1 cellular context compared by ENCODE assay signal in the genomic region with DNA sequence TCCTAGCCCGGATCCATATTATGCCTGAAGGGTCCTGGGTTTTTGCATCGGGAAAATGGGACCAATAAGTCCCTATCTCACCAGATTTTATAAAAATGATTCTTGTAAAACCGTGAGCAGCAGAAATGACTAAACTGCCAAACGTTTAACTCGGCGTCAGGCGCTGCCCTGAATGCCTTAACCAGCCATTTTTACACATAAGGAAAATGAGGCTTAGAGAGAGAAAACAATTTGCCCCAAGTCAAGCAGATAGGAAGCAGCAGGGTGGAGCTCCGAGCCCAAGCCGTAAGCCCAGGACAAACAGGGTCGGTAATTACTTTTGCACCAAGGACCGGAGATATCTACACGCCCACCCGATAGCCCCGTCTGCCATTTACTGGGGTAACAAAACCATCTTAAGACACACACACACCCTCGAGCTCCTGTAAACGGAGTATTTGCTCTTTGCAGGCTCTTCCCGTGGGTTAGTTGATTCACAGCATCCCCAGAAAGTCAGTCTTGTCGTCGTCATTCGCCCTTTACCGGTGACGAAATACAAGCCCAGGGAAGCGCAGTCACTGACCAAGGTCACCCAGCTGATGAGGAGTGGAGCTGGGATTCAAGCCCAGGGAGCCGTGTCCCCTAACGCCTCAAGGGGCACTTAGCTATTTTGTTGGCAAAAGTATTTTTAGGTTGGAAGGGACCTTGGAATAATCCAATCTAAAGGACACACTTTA.
A peak's percentile ranks its signal among the peaks of the same experiment; 100 is the strongest.
TF ChIP-seq lines count a peak whose summit lies in the region.

No MANE protein-coding gene starts in this region.

TF ChIP-seq in HepG2, 621 proteins besides CTCF, POLR2A, EP300 and RAD21 (continues in another document):
- no peak for TF ChIP-seq FLYWCH1 (CRISPR knock-in tag; IDR thresholded peaks at IDR 0.05)
- no peak for TF ChIP-seq NKX3-1 (CRISPR knock-in tag; IDR thresholded peaks at IDR 0.05)
- TF ChIP-seq, protein P1, sequence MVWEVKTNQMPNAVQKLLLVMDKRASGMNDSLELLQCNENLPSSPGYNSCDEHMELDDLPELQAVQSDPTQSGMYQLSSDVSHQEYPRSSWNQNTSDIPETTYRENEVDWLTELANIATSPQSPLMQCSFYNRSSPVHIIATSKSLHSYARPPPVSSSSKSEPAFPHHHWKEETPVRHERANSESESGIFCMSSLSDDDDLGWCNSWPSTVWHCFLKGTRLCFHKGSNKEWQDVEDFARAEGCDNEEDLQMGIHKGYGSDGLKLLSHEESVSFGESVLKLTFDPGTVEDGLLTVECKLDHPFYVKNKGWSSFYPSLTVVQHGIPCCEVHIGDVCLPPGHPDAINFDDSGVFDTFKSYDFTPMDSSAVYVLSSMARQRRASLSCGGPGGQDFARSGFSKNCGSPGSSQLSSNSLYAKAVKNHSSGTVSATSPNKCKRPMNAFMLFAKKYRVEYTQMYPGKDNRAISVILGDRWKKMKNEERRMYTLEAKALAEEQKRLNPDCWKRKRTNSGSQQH (CRISPR knock-in tag; IDR thresholded peaks at IDR 0.05; ENCODE audit: low read depth) = no peak
- no peak for TF ChIP-seq PAF1 (CRISPR knock-in tag; IDR thresholded peaks at IDR 0.05)
- TF ChIP-seq, protein P2, sequence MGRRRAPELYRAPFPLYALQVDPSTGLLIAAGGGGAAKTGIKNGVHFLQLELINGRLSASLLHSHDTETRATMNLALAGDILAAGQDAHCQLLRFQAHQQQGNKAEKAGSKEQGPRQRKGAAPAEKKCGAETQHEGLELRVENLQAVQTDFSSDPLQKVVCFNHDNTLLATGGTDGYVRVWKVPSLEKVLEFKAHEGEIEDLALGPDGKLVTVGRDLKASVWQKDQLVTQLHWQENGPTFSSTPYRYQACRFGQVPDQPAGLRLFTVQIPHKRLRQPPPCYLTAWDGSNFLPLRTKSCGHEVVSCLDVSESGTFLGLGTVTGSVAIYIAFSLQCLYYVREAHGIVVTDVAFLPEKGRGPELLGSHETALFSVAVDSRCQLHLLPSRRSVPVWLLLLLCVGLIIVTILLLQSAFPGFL (CRISPR knock-in tag; IDR thresholded peaks at IDR 0.05) = no peak
- peak; percentile 58; the same call in 1 of the 2 replicates for TF ChIP-seq ZNF709 (CRISPR knock-in tag; IDR thresholded peaks at IDR 0.05)
- 0 out of 2 replicates have a peak, but pooled peaks have one; percentile 2 for TF ChIP-seq ZNF337 (CRISPR knock-in tag; IDR thresholded peaks at IDR 0.05; ENCODE audit: borderline replicate concordance, low read depth)
- TF ChIP-seq ARID2 (CRISPR knock-in tag; IDR thresholded peaks at IDR 0.05; ENCODE audit: borderline replicate concordance) = no peak
- TF ChIP-seq ZNF317 (CRISPR knock-in tag; IDR thresholded peaks at IDR 0.05) = peak; percentile 64; the same call in 1 of the 2 replicates
- TF ChIP-seq, protein P3, sequence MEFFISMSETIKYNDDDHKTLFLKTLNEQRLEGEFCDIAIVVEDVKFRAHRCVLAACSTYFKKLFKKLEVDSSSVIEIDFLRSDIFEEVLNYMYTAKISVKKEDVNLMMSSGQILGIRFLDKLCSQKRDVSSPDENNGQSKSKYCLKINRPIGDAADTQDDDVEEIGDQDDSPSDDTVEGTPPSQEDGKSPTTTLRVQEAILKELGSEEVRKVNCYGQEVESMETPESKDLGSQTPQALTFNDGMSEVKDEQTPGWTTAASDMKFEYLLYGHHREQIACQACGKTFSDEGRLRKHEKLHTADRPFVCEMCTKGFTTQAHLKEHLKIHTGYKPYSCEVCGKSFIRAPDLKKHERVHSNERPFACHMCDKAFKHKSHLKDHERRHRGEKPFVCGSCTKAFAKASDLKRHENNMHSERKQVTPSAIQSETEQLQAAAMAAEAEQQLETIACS (CRISPR knock-in tag; IDR thresholded peaks at IDR 0.05) = no peak
- no peak for TF ChIP-seq FOXO1 (CRISPR knock-in tag; IDR thresholded peaks at IDR 0.05)
- TF ChIP-seq FOXP1 (IDR thresholded peaks at IDR 0.05) = no peak
- TF ChIP-seq FOXP1 (CRISPR knock-in tag; IDR thresholded peaks at IDR 0.05) = no peak
- 0 out of 2 replicates have a peak, but pooled peaks have one; percentile 57 for TF ChIP-seq ZNF350 (CRISPR knock-in tag; IDR thresholded peaks at IDR 0.05; ENCODE audit: borderline replicate concordance, low read depth)
- peak; percentile 73 for TF ChIP-seq CREB1 (IDR thresholded peaks at IDR 0.05)
- peak; percentile 70 for TF ChIP-seq CREB1 (CRISPR knock-in tag; IDR thresholded peaks at IDR 0.05)
- no peak for TF ChIP-seq ZFP41 (CRISPR knock-in tag; IDR thresholded peaks at IDR 0.05; ENCODE audit: borderline replicate concordance)
- 0 out of 2 replicates have a peak, but pooled peaks have one; percentile 26 for TF ChIP-seq ZSCAN31 (CRISPR knock-in tag; IDR thresholded peaks at IDR 0.05; ENCODE audit: low read depth)
- no peak for TF ChIP-seq SALL2 (CRISPR knock-in tag; IDR thresholded peaks at IDR 0.05)
- TF ChIP-seq ZNF713 (CRISPR knock-in tag; IDR thresholded peaks at IDR 0.05) = no peak
- TF ChIP-seq TOPORS (CRISPR knock-in tag; IDR thresholded peaks at IDR 0.05) = no peak
- TF ChIP-seq ZFAT (CRISPR knock-in tag; conservative IDR thresholded peaks at IDR 0.05) = no peak
- no peak for TF ChIP-seq KLF12 (CRISPR knock-in tag; IDR thresholded peaks at IDR 0.05; ENCODE audit: borderline replicate concordance)
- TF ChIP-seq, protein P4, sequence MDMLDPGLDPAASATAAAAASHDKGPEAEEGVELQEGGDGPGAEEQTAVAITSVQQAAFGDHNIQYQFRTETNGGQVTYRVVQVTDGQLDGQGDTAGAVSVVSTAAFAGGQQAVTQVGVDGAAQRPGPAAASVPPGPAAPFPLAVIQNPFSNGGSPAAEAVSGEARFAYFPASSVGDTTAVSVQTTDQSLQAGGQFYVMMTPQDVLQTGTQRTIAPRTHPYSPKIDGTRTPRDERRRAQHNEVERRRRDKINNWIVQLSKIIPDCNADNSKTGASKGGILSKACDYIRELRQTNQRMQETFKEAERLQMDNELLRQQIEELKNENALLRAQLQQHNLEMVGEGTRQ (IDR thresholded peaks at IDR 0.05; ENCODE audit: low read depth, low read length) = no peak
- TF ChIP-seq, protein P4 (CRISPR knock-in tag; IDR thresholded peaks at IDR 0.05; ENCODE audit: borderline replicate concordance) = 0 out of 2 replicates have a peak, but pooled peaks have one; percentile 11
- no peak for TF ChIP-seq THAP11 (CRISPR knock-in tag; IDR thresholded peaks at IDR 0.05)
- TF ChIP-seq, protein P5, sequence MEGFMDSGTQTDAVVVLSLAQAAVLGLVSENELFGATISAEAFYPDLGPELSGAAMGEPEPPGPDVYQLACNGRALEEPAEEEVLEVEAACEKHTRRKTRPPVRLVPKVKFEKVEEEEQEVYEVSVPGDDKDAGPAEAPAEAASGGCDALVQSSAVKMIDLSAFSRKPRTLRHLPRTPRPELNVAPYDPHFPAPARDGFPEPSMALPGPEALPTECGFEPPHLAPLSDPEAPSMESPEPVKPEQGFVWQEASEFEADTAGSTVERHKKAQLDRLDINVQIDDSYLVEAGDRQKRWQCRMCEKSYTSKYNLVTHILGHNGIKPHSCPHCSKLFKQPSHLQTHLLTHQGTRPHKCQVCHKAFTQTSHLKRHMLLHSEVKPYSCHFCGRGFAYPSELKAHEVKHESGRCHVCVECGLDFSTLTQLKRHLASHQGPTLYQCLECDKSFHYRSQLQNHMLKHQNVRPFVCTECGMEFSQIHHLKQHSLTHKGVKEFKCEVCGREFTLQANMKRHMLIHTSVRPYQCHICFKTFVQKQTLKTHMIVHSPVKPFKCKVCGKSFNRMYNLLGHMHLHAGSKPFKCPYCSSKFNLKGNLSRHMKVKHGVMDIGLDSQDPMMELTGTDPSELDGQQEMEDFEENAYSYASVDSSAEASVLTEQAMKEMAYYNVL (CRISPR knock-in tag; IDR thresholded peaks at IDR 0.05; ENCODE audit: borderline replicate concordance) = no peak
- no peak for TF ChIP-seq ZKSCAN5 (CRISPR knock-in tag; IDR thresholded peaks at IDR 0.05)
- TF ChIP-seq ELF4 (CRISPR knock-in tag; IDR thresholded peaks at IDR 0.05; ENCODE audit: borderline replicate concordance) = no peak
- no peak for TF ChIP-seq SALL1 (CRISPR knock-in tag; IDR thresholded peaks at IDR 0.05)
- no peak for TF ChIP-seq PHF8 (CRISPR knock-in tag; IDR thresholded peaks at IDR 0.05)
- no peak for TF ChIP-seq ZNF3 (CRISPR knock-in tag; IDR thresholded peaks at IDR 0.05)
- TF ChIP-seq CEBPB (IDR thresholded peaks at IDR 0.05; ENCODE audit: borderline replicate concordance, low read depth, low read length) = peak; percentile 27; the same call in 1 of the 2 replicates
- peak; percentile 38 for TF ChIP-seq RBM22 (optimal IDR thresholded peaks at IDR 0.05; ENCODE audit: low read length)
- TF ChIP-seq, protein P6, sequence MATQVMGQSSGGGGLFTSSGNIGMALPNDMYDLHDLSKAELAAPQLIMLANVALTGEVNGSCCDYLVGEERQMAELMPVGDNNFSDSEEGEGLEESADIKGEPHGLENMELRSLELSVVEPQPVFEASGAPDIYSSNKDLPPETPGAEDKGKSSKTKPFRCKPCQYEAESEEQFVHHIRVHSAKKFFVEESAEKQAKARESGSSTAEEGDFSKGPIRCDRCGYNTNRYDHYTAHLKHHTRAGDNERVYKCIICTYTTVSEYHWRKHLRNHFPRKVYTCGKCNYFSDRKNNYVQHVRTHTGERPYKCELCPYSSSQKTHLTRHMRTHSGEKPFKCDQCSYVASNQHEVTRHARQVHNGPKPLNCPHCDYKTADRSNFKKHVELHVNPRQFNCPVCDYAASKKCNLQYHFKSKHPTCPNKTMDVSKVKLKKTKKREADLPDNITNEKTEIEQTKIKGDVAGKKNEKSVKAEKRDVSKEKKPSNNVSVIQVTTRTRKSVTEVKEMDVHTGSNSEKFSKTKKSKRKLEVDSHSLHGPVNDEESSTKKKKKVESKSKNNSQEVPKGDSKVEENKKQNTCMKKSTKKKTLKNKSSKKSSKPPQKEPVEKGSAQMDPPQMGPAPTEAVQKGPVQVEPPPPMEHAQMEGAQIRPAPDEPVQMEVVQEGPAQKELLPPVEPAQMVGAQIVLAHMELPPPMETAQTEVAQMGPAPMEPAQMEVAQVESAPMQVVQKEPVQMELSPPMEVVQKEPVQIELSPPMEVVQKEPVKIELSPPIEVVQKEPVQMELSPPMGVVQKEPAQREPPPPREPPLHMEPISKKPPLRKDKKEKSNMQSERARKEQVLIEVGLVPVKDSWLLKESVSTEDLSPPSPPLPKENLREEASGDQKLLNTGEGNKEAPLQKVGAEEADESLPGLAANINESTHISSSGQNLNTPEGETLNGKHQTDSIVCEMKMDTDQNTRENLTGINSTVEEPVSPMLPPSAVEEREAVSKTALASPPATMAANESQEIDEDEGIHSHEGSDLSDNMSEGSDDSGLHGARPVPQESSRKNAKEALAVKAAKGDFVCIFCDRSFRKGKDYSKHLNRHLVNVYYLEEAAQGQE (IDR thresholded peaks at IDR 0.05; ENCODE audit: borderline replicate concordance in 1 of 2, low read depth in 1 of 2, low read length in 2 of 2) = no peak
- no peak for TF ChIP-seq SOX6 (IDR thresholded peaks at IDR 0.05)
- no peak for TF ChIP-seq SOX6 (CRISPR knock-in tag; IDR thresholded peaks at IDR 0.05)
- no peak for TF ChIP-seq HES4 (CRISPR knock-in tag; IDR thresholded peaks at IDR 0.05; ENCODE audit: borderline replicate concordance)
- TF ChIP-seq, protein P7, sequence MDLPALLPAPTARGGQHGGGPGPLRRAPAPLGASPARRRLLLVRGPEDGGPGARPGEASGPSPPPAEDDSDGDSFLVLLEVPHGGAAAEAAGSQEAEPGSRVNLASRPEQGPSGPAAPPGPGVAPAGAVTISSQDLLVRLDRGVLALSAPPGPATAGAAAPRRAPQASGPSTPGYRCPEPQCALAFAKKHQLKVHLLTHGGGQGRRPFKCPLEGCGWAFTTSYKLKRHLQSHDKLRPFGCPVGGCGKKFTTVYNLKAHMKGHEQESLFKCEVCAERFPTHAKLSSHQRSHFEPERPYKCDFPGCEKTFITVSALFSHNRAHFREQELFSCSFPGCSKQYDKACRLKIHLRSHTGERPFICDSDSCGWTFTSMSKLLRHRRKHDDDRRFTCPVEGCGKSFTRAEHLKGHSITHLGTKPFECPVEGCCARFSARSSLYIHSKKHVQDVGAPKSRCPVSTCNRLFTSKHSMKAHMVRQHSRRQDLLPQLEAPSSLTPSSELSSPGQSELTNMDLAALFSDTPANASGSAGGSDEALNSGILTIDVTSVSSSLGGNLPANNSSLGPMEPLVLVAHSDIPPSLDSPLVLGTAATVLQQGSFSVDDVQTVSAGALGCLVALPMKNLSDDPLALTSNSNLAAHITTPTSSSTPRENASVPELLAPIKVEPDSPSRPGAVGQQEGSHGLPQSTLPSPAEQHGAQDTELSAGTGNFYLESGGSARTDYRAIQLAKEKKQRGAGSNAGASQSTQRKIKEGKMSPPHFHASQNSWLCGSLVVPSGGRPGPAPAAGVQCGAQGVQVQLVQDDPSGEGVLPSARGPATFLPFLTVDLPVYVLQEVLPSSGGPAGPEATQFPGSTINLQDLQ (CRISPR knock-in tag; IDR thresholded peaks at IDR 0.05) = no peak
- TF ChIP-seq ZNF30 (CRISPR knock-in tag; IDR thresholded peaks at IDR 0.05) = no peak
- TF ChIP-seq HOXA3 (CRISPR knock-in tag; IDR thresholded peaks at IDR 0.05) = peak; percentile 71; the same call in 1 of the 2 replicates
- no peak for TF ChIP-seq IKZF1 (IDR thresholded peaks at IDR 0.05)
- no peak for TF ChIP-seq ZNF234 (CRISPR knock-in tag; conservative IDR thresholded peaks at IDR 0.05)
- TF ChIP-seq ZNF768 (CRISPR knock-in tag; IDR thresholded peaks at IDR 0.05) = peak; percentile 31; the same call in 1 of the 2 replicates
- TF ChIP-seq, protein P8, sequence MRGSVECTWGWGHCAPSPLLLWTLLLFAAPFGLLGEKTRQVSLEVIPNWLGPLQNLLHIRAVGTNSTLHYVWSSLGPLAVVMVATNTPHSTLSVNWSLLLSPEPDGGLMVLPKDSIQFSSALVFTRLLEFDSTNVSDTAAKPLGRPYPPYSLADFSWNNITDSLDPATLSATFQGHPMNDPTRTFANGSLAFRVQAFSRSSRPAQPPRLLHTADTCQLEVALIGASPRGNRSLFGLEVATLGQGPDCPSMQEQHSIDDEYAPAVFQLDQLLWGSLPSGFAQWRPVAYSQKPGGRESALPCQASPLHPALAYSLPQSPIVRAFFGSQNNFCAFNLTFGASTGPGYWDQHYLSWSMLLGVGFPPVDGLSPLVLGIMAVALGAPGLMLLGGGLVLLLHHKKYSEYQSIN (CRISPR knock-in tag; IDR thresholded peaks at IDR 0.05; ENCODE audit: borderline replicate concordance) = no peak
- TF ChIP-seq HOXD1 (CRISPR knock-in tag; IDR thresholded peaks at IDR 0.05) = no peak
- TF ChIP-seq SAP130 (CRISPR knock-in tag; IDR thresholded peaks at IDR 0.05; ENCODE audit: low read depth) = peak; percentile 34; the same call in 1 of the 2 replicates
- no peak for TF ChIP-seq U2AF2 (IDR thresholded peaks at IDR 0.05; ENCODE audit: low read depth, low read length)
- no peak for TF ChIP-seq NFYC (CRISPR knock-in tag; IDR thresholded peaks at IDR 0.05)
- TF ChIP-seq ZNF766 (CRISPR knock-in tag; IDR thresholded peaks at IDR 0.05; ENCODE audit: borderline replicate concordance) = no peak
- no peak for TF ChIP-seq NR3C1 (CRISPR knock-in tag; IDR thresholded peaks at IDR 0.05)
- no peak for TF ChIP-seq SKI (IDR thresholded peaks at IDR 0.05; ENCODE audit: partially characterized antibody)
- no peak for TF ChIP-seq KLF13 (CRISPR knock-in tag; IDR thresholded peaks at IDR 0.05)
- TF ChIP-seq NCOR1 (IDR thresholded peaks at IDR 0.05; ENCODE audit: borderline replicate concordance, low read length) = no peak; the same call in 1 of the 2 replicates
- peak; percentile 18; the same call in 1 of the 2 replicates for TF ChIP-seq ZNF670 (CRISPR knock-in tag; IDR thresholded peaks at IDR 0.05; ENCODE audit: borderline replicate concordance)
- no peak for TF ChIP-seq ZNF83 (CRISPR knock-in tag; IDR thresholded peaks at IDR 0.05; ENCODE audit: borderline replicate concordance)
